In the genomic region with DNA sequence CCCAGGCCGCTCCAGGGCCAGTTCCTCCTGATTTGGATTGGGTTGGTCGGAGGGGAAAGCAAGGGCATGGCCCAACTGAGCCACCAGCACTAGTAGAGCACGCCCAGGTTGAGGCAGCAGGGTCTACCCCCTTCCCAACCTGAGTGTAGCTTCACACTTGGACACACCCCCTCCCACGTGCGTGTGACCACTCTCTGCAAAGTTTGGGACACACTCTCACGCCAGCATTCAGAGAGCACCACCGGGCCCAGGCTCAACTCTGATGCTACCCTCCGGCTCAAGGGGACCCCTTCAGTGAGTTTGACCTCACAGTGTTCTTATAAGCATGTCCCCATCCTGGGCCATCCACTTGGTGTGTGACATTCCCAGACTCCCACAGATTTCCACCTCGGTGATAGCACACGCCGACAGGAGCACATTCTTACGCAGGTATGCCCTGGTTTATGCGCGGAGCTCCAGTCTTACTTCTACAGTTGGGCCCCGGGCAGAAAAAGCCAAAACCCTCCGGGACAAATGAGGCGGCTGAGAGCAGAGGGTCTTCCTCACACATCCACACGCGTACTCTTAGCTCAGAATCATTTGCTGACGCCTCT, we compare ENCODE assay signal across 20 cellular contexts. TPM values are rescaled to one million over a fixed set of nuclear protein-coding genes. Genes with fewer than 3 reads are reported as not detected.
A peak's percentile ranks its signal among the peaks of the same experiment; 100 is the strongest.
DNase-seq lines count a peak whose midpoint lies in the region; ATAC-seq, FAIRE-seq and TF ChIP-seq lines count a peak whose summit lies in the region.
"Had no signal": no experiment of that assay in that cellular context is flagged by ENCODE, and none has a peak within 500 bp of the region (broad histone marks: within the 10 kb centered on the region; RNA-seq: fewer than 3 reads in every experiment).

No MANE protein-coding gene starts in this region.

- peaks cover 40 to 53% of the 10 kb centered on the region in 2 donors for H3K4me1 Mint-ChIP-seq in natural killer cell treated with Interleukin-12 subunit alpha and Interleukin-12 subunit beta and Interleukin-15 and Interleukin-18, amount 100 ng/mL, for 72 hours (ENCODE audit: low read depth in 2 of 2)
- H3K4me1 Mint-ChIP-seq in natural killer cell: peaks cover 40 to 54% of the 10 kb centered on the region in 2 donors

- H3F3A ChIP-seq in SK-N-SH (replicated peaks; ENCODE audit: insufficient read depth): no peaks in the 10 kb centered on the region

- H3K27ac Mint-ChIP-seq in natural killer cell treated with Interleukin-12 subunit alpha and Interleukin-12 subunit beta and Interleukin-15 and Interleukin-18, amount 100 ng/mL, for 72 hours: no peak overlapping the region
- no peak overlapping the region for H3K27ac Mint-ChIP-seq in natural killer cell
- H3K27ac Mint-ChIP-seq: immature natural killer cell had no signal

- H3K27me3 Mint-ChIP-seq in natural killer cell treated with Interleukin-12 subunit alpha and Interleukin-12 subunit beta and Interleukin-15 and Interleukin-18, amount 100 ng/mL, for 72 hours: peaks cover 52 to 69% of the 10 kb centered on the region in 2 donors
- peaks cover 82 to 92% of the 10 kb centered on the region in 2 donors for H3K27me3 Mint-ChIP-seq in natural killer cell (ENCODE audit: low read depth in 2 of 2)

- TF ChIP-seq RAD21 in SK-N-SH (IDR thresholded peaks at IDR 0.05; ENCODE audit: low read length): no peak

- FAIRE-seq in urothelium cell line (lab: Jason Lieb, UNC): peak; percentile 53

- WGBS in SK-N-SH (ENCODE audit: low lambda C conversion rate): 28% methylated on average over 13 of the region's 20 CpGs

- no peak overlapping the region for H3K4me3 ChIP-seq in SK-N-SH (ENCODE audit: low read depth in 2 of 2, low read length in 1 of 2)
- H3K4me3 ChIP-seq: Peyer's patch, right lobe of liver had no signal

- H2AFZ ChIP-seq in SK-N-SH (ENCODE audit: low read depth): no peak overlapping the region

- H3K36me3 Mint-ChIP-seq in natural killer cell treated with Interleukin-12 subunit alpha and Interleukin-12 subunit beta and Interleukin-15 and Interleukin-18, amount 100 ng/mL, for 72 hours: peaks cover 13% of the 10 kb centered on the region
- peaks cover 16% of the 10 kb centered on the region for H3K36me3 Mint-ChIP-seq in natural killer cell

- no peak overlapping the region for H3K27ac ChIP-seq in SK-N-SH (ENCODE audit: low read depth in 2 of 2, low read length in 1 of 2)
- H3K27ac ChIP-seq: brain microvascular endothelial cell, Peyer's patch, right lobe of liver, VCaP had no signal

- no peak overlapping the region for H3K9ac ChIP-seq in SK-N-SH

- peak overlapping the region; percentile 70; the same call in 1 of the 2 replicates for H3K4me2 ChIP-seq in SK-N-SH

- intact Hi-C loops in natural killer cell (cut with micrococcal nuclease): no loop called here

- H3K9me2 ChIP-seq in SK-N-SH: no peaks in the 10 kb centered on the region

- TF ChIP-seq EP300 in SK-N-SH (IDR thresholded peaks at IDR 0.05; ENCODE audit: borderline replicate concordance in 1 of 2, low read depth in 1 of 2, low read length in 1 of 2): no peak

- POLR2A ChIA-PET in SK-N-SH (lab: Yijun Ruan, JAX): no interaction called here

- H3K9me3 Mint-ChIP-seq in natural killer cell treated with Interleukin-12 subunit alpha and Interleukin-12 subunit beta and Interleukin-15 and Interleukin-18, amount 100 ng/mL, for 72 hours: no peaks in the 10 kb centered on the region
- H3K9me3 Mint-ChIP-seq in natural killer cell: no peaks in the 10 kb centered on the region
- H3K9me3 Mint-ChIP-seq: immature natural killer cell had no signal

- DNase-seq in natural killer cell treated with Interleukin-12 subunit alpha and Interleukin-12 subunit beta and Interleukin-15 and Interleukin-18, amount 100 ng/mL, for 72 hours (ENCODE audit: low spot score): no peak
- no peak for DNase-seq in natural killer cell
- peak; percentile 36 for DNase-seq in SK-N-SH
- peak; percentile 13 for DNase-seq in left kidney (ENCODE audit: low read depth, low spot score)
- no peak for DNase-seq in urothelium cell line (ENCODE audit: low spot score)
- DNase-seq in activated effector memory CD4-positive, alpha-beta T cell treated with Interleukin-2 at 50 U/mL for 16 hours: no peak
- DNase-seq: activated naive CD4-positive, alpha-beta T cell treated with anti-CD3 and anti-CD28 coated beads, Interleukin-2, amount 50 U/mL, for 16 hours; brain microvascular endothelial cell; Caco-2; cortex of kidney; immature natural killer cell; NCI-H1092 treated with DMSO at 0.1 percent for 48 hours; Peyer's patch; right lobe of liver; SJCRH30 had no signal

- 0 out of 2 replicates have a peak, but pooled peaks cover 13% of the 10 kb centered on the region for H4K20me1 ChIP-seq in SK-N-SH (ENCODE audit: insufficient read depth)

- H3K36me3 ChIP-seq in SK-N-SH (replicated peaks in 1 of 2; ENCODE audit: control insufficient read depth in 1 of 2, insufficient read depth in 2 of 2, low read length in 1 of 2): no peaks in the 10 kb centered on the region
- H3K36me3 ChIP-seq: brain microvascular endothelial cell, Peyer's patch, right lobe of liver had no signal

- H3K4me1 ChIP-seq in SK-N-SH (ENCODE audit: control insufficient read depth in 1 of 2, insufficient read depth in 2 of 2, low read depth in 1 of 2, low read length in 1 of 2): peaks cover 17 to 24% of the 10 kb centered on the region in 2 experiments; a peak in 1 of 4 replicates
- H3K4me1 ChIP-seq: Caco-2, SJCRH30 had no signal

- no peaks in the 10 kb centered on the region for H3K9me3 ChIP-seq in SK-N-SH
- H3K9me3 ChIP-seq: Caco-2, Peyer's patch, right lobe of liver, SJCRH30 had no signal

- no peak for ATAC-seq in natural killer cell treated with Interleukin-12 subunit alpha and Interleukin-12 subunit beta and Interleukin-15 and Interleukin-18, amount 100 ng/mL, for 72 hours
- no peak for ATAC-seq in natural killer cell
- no peak for ATAC-seq in GM18520 (IDR thresholded peaks at IDR 0.05; ENCODE audit: unreplicated experiment)
- ATAC-seq in HG03159 (IDR thresholded peaks at IDR 0.05; ENCODE audit: unreplicated experiment): no peak

- peaks cover 90% of the 10 kb centered on the region for H3K27me3 ChIP-seq in SK-N-SH (ENCODE audit: insufficient read depth)
- H3K27me3 ChIP-seq: SJCRH30 had no signal

- CTCF ChIA-PET in SK-N-SH (lab: Yijun Ruan, JAX): interaction anchor here (1.5 to 2.2 kb wide), 2 partner anchors 57 to 278 kb away, joined by 4 to 8 read pairs; no protein-coding TSS in a partner anchor

- TF ChIP-seq CTCF in natural killer cell (IDR thresholded peaks at IDR 0.05) (no peak), SK-N-SH (IDR thresholded peaks at IDR 0.05) (no peak)

- H3K4me3 Mint-ChIP-seq in natural killer cell treated with Interleukin-12 subunit alpha and Interleukin-12 subunit beta and Interleukin-15 and Interleukin-18, amount 100 ng/mL, for 72 hours: peak overlapping the region; percentile 36
- H3K4me3 Mint-ChIP-seq in natural killer cell: no peak overlapping the region

- H3K79me2 ChIP-seq in SK-N-SH (ENCODE audit: insufficient read depth): no peaks in the 10 kb centered on the region

TF ChIP-seq in SK-N-SH, 30 proteins besides CTCF, POLR2A, EP300 and RAD21:
- TF ChIP-seq, protein P1, sequence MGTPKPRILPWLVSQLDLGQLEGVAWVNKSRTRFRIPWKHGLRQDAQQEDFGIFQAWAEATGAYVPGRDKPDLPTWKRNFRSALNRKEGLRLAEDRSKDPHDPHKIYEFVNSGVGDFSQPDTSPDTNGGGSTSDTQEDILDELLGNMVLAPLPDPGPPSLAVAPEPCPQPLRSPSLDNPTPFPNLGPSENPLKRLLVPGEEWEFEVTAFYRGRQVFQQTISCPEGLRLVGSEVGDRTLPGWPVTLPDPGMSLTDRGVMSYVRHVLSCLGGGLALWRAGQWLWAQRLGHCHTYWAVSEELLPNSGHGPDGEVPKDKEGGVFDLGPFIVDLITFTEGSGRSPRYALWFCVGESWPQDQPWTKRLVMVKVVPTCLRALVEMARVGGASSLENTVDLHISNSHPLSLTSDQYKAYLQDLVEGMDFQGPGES (IDR thresholded peaks at IDR 0.05; ENCODE audit: low read depth, low read length): no peak
- peak; percentile 42; the same call in 1 of the 2 replicates for TF ChIP-seq EZH2phosphoT487 (IDR thresholded peaks at IDR 0.05; ENCODE audit: borderline replicate concordance, low read depth)

RNA-seq across cellular contexts. Expression of a gene that starts 3.0 kb away (rescaled TPM):
- 1 to 10 TPM; 1.1 to 3.6 TPM for total RNA-seq in natural killer cell treated with Interleukin-12 subunit alpha and Interleukin-12 subunit beta and Interleukin-15 and Interleukin-18, amount 100 ng/mL, for 72 hours
- not detected for total RNA-seq in natural killer cell
- polyA plus RNA-seq in SK-N-SH (2012; rRNA removed): 0.02 TPM in 1 of 2 replicates, not detected in the other
- 0.01 and 0.03 TPM in 2 replicates for polyA plus RNA-seq in SK-N-SH (2012; cell fraction: cytosol; rRNA removed)
- 0.12 TPM in 2 replicates for polyA plus RNA-seq in SK-N-SH (2012; cell fraction: nucleus; rRNA removed)
- total RNA-seq: liver; Peyer's patch; right lobe of liver; T-helper 2 cell treated with Interferon-gamma antibody and Interleukin-4, amounts not matched to agents 100 ng/mL and 5 ng/mL, for 36 hours had no signal
- polyA plus RNA-seq: immature natural killer cell, liver had no signal

Comparison
In these comparisons a context has a peak if more than half of its experiments do, and no peak if none do; other contexts are left out.
1. DNase-seq: peak in SK-N-SH (single experiment) and left kidney (single experiment); none in natural killer cell treated with Interleukin-12 subunit alpha and Interleukin-12 subunit beta and Interleukin-15 and Interleukin-18, amount 100 ng/mL, for 72 hours (single experiment), natural killer cell (single experiment), urothelium cell line (single experiment) and activated effector memory CD4-positive, alpha-beta T cell treated with Interleukin-2 at 50 U/mL for 16 hours (single experiment).